2 cellular contexts compared by ENCODE assay signal in genomic region chr6:37712508-37712907, GRCh38.
TF ChIP-seq lines count a peak whose summit lies in the region.

No MANE protein-coding gene starts in this region.

TF ChIP-seq in HEK293, 187 proteins besides CTCF, POLR2A, EP300 and RAD21 (continued from another document):
- TF ChIP-seq ZNF37A (tag by site-specific recombination; IDR thresholded peaks at IDR 0.05), result no peak
- TF ChIP-seq ZNF324 (tag by site-specific recombination; IDR thresholded peaks at IDR 0.05), result no peak
- no peak for TF ChIP-seq MYNN (tag by site-specific recombination; IDR thresholded peaks at IDR 0.05; ENCODE audit: borderline replicate concordance)
- TF ChIP-seq ZNF768 (tag by site-specific recombination; IDR thresholded peaks at IDR 0.05), result 0 out of 2 replicates have a peak, but pooled peaks have one; percentile 34

TF ChIP-seq in IMR-90, 13 proteins besides CTCF, POLR2A, EP300 and RAD21 (continued from another document):
- no peak for TF ChIP-seq ELK1 (IDR thresholded peaks at IDR 0.05; ENCODE audit: borderline replicate concordance, low read depth, low read length)
- no peak for TF ChIP-seq RFX5 (IDR thresholded peaks at IDR 0.05; ENCODE audit: low read depth, low read length)
- no peak for TF ChIP-seq CHD1 (IDR thresholded peaks at IDR 0.05; ENCODE audit: low read depth, low read length)
- no peak for TF ChIP-seq FOS (IDR thresholded peaks at IDR 0.05; ENCODE audit: low read depth, low read length)
- TF ChIP-seq MAFK (IDR thresholded peaks at IDR 0.05; ENCODE audit: low read depth, low read length), result no peak
- TF ChIP-seq CEBPB (IDR thresholded peaks at IDR 0.05; ENCODE audit: low read depth, low read length), result no peak
- no peak for TF ChIP-seq SMC3 (IDR thresholded peaks at IDR 0.05; ENCODE audit: low read depth, low read length)
- no peak for TF ChIP-seq RCOR1 (IDR thresholded peaks at IDR 0.05; ENCODE audit: insufficient replicate concordance, low read length)
- no peak for TF ChIP-seq NFE2L2 (IDR thresholded peaks at IDR 0.05; ENCODE audit: low read depth, low read length)
- TF ChIP-seq MXI1 (IDR thresholded peaks at IDR 0.05; ENCODE audit: borderline replicate concordance, low read depth, low read length), result no peak
- TF ChIP-seq, protein P1, sequence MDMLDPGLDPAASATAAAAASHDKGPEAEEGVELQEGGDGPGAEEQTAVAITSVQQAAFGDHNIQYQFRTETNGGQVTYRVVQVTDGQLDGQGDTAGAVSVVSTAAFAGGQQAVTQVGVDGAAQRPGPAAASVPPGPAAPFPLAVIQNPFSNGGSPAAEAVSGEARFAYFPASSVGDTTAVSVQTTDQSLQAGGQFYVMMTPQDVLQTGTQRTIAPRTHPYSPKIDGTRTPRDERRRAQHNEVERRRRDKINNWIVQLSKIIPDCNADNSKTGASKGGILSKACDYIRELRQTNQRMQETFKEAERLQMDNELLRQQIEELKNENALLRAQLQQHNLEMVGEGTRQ (IDR thresholded peaks at IDR 0.05; ENCODE audit: low read depth, low read length), result no peak
